ENCODE assay signal across 15 cellular contexts in the genomic region with DNA sequence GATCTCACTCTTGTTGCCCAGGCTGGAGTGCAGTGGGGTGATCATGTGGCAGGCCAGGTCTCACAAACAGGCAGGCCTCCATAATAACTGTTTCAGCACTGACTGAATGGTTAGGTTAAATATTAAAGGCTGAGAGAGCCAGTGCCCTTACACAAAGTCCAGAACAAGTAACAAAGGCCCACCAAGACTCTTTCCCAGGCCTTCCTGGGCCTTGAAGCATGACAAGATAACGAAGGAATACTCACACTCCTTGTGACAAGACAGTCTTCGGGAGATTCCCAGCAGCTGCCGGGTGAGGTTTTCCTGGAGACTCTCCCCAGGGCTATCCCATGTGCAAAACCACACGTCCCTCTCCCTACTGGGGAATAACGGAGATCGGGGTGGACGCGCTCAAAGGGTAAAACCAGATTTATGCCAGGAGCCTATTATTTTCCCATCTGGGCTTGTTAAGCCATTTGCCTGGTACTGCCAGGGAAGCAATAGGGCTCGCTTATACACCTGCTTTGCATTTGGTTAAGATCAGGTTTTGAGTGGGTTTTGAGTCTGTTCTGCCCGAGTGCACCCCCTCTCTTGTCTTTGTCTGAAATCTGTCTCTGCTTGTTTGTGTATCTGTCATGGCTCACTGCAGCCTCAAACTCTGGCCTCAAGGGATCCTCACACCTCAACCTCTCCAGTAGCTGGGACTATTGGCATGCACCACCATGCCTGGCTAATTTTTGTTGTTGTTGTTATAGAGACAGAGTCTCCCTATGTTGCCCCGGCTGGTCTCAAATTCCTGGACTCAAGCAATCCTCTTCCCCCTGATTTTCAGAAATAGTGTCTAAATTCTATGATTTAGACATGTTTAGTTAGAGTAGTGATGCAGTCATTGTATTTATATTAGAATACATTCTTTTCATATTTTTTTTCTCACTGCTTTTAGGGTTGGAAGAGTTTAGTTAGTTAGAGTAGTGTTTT. TPM values are rescaled to one million over a fixed set of nuclear protein-coding genes. Genes with fewer than 3 reads are reported as not detected.
DNase-seq lines count a peak whose midpoint lies in the region; ATAC-seq and TF ChIP-seq lines count a peak whose summit lies in the region.
"Had no signal": no experiment of that assay in that cellular context is flagged by ENCODE, and none has a peak within 500 bp of the region (broad histone marks: within the 10 kb centered on the region; RNA-seq: fewer than 3 reads in every experiment).

No MANE protein-coding gene starts in this region.

- DNase-seq in epithelial cell of proximal tubule (ENCODE audit: low read depth) (peak; percentile 91), NCI-H69 (lab: John Stamatoyannopoulos, UW) (no peak), body of pancreas (no peak), ascending aorta (ENCODE audit: low spot score in 2 of 2) (no peak), neural progenitor cell (ENCODE audit: low spot score) (no peak)
- DNase-seq: activated CD4-positive, alpha-beta T cell treated with anti-CD3 and anti-CD28 coated beads, Interleukin-2, amount 50 U/mL, for 4 hours; amygdala; mammary epithelial cell had no signal

- no peak overlapping the region for H2AFZ ChIP-seq in neural progenitor cell (replicated peaks)

- peak overlapping the region; percentile 3 for H3K4me3 ChIP-seq in epithelial cell of proximal tubule (ENCODE audit: low read depth, low read length)
- no peak overlapping the region for H3K4me3 ChIP-seq in body of pancreas
- no peak overlapping the region for H3K4me3 ChIP-seq in ascending aorta
- H3K4me3 ChIP-seq in neural progenitor cell, result no peak overlapping the region
- H3K4me3 ChIP-seq: esophagus muscularis mucosa, smooth muscle cell had no signal

- no peak for TF ChIP-seq CTCF in epithelial cell of proximal tubule (conservative IDR thresholded peaks at IDR 0.05; ENCODE audit: low read depth, low read length)
- TF ChIP-seq CTCF in body of pancreas (IDR thresholded peaks at IDR 0.05), result no peak
- TF ChIP-seq CTCF in ascending aorta (IDR thresholded peaks at IDR 0.05), result no peak
- no peak for TF ChIP-seq CTCF in neural progenitor cell (IDR thresholded peaks at IDR 0.05)

- WGBS in body of pancreas, 2 donors, result 74 to 86% methylated on average over 11 of the region's 11 CpGs

- no peaks in the 10 kb centered on the region for H3K36me3 Mint-ChIP-seq in neural progenitor cell

- no peak overlapping the region for H3K4me3 Mint-ChIP-seq in neural progenitor cell

- no peak overlapping the region for H3K9ac ChIP-seq in neural progenitor cell

- intact Hi-C loops in body of pancreas (cut with DNase I), result no loop called here
- intact Hi-C loops in ascending aorta (cut with DNase I), result no loop called here

- no peaks in the 10 kb centered on the region for H4K20me1 ChIP-seq in neural progenitor cell (ENCODE audit: low read depth)

- H3K27me3 ChIP-seq in body of pancreas (no peaks in the 10 kb centered on the region), ascending aorta (no peaks in the 10 kb centered on the region), neural progenitor cell (no peaks in the 10 kb centered on the region)
- H3K27me3 ChIP-seq: esophagus muscularis mucosa had no signal

- H3F3A ChIP-seq in neural progenitor cell (ENCODE audit: low read depth), result no peaks in the 10 kb centered on the region

- H3K4me1 ChIP-seq in body of pancreas (no peaks in the 10 kb centered on the region), ascending aorta (no peaks in the 10 kb centered on the region), neural progenitor cell (no peaks in the 10 kb centered on the region)
- H3K4me1 ChIP-seq: esophagus muscularis mucosa had no signal

- H3K9me3 ChIP-seq in body of pancreas (no peaks in the 10 kb centered on the region), ascending aorta (no peaks in the 10 kb centered on the region), neural progenitor cell (ENCODE audit: low read depth) (no peaks in the 10 kb centered on the region)
- H3K9me3 ChIP-seq: esophagus muscularis mucosa had no signal

- H3K4me2 ChIP-seq in neural progenitor cell, result no peak overlapping the region
- H3K4me2 ChIP-seq: smooth muscle cell had no signal

- peak; percentile 90 for ATAC-seq in GM18502 (IDR thresholded peaks at IDR 0.05; ENCODE audit: poor library complexity, unreplicated experiment)
- peak; percentile 79 for ATAC-seq in GM21528 (IDR thresholded peaks at IDR 0.05; ENCODE audit: low FRiP score, unreplicated experiment)
- peak; percentile 86 for ATAC-seq in HG03139 (IDR thresholded peaks at IDR 0.05; ENCODE audit: unreplicated experiment)
- ATAC-seq in body of pancreas, result no peak
- ATAC-seq: Panc1 had no signal

- no peaks in the 10 kb centered on the region for H3K36me3 ChIP-seq in body of pancreas (replicated peaks in 1 of 2; ENCODE audit: insufficient read depth in 1 of 2, low read depth in 2 of 2)
- no peaks in the 10 kb centered on the region for H3K36me3 ChIP-seq in ascending aorta
- no peaks in the 10 kb centered on the region for H3K36me3 ChIP-seq in neural progenitor cell
- H3K36me3 ChIP-seq: esophagus muscularis mucosa had no signal

- H3K27me3 Mint-ChIP-seq in neural progenitor cell (ENCODE audit: insufficient read depth, low read depth), result no peaks in the 10 kb centered on the region

- no peak overlapping the region for H3K27ac Mint-ChIP-seq in neural progenitor cell

- H3K9me3 Mint-ChIP-seq in neural progenitor cell, result no peaks in the 10 kb centered on the region

- H3K79me2 ChIP-seq in neural progenitor cell (ENCODE audit: low read depth), result no peaks in the 10 kb centered on the region

- TF ChIP-seq POLR2A in body of pancreas (IDR thresholded peaks at IDR 0.05), result no peak

- H3K27ac ChIP-seq in body of pancreas (no peak overlapping the region), ascending aorta (no peak overlapping the region), neural progenitor cell (no peak overlapping the region)
- H3K27ac ChIP-seq: C4-2B, esophagus muscularis mucosa had no signal

- no peaks in the 10 kb centered on the region for H3K4me1 Mint-ChIP-seq in neural progenitor cell

RNA-seq across cellular contexts. Expression of gene ENPP3, which starts 1.4 kb away (rescaled TPM):
- total RNA-seq in epithelial cell of proximal tubule, result 0.17 TPM in 1 of 2 replicates, not detected in the other
- total RNA-seq in body of pancreas, result under 1 TPM in 1 of 2 donors, not detected in 1; 0.26 TPM
- not detected for total RNA-seq in ascending aorta
- total RNA-seq in neural progenitor cell (ENCODE audit: low replicate concordance), result 0.09 and 0.50 TPM in 2 replicates
- total RNA-seq: mammary epithelial cell had no signal

RNA-seq across cellular contexts. Expression of gene MED23, which starts 7.6 kb away (rescaled TPM):
- total RNA-seq in epithelial cell of proximal tubule (14.5 and 15.0 TPM in 2 replicates), body of pancreas (10 to 100 TPM; 11.9 to 18.2 TPM), ascending aorta (20.4 TPM), neural progenitor cell (ENCODE audit: low replicate concordance) (28.2 and 37.3 TPM in 2 replicates)
